1 cellular context compared by ENCODE assay signal in genomic region chrX:2272337-2272736, GRCh38.
TF ChIP-seq lines count a peak whose summit lies in the region.

No MANE protein-coding gene starts in this region.

TF ChIP-seq in SK-N-SH treated with all-trans-retinoic acid at 6 μM for 48 hours, 23 proteins besides CTCF, POLR2A, EP300 and RAD21 (continued from another document):
- TF ChIP-seq PATZ1 (CRISPR knock-in tag; IDR thresholded peaks at IDR 0.05; ENCODE audit: borderline replicate concordance) (no peak), CSRNP3 (CRISPR knock-in tag; IDR thresholded peaks at IDR 0.05) (no peak), POU6F1 (CRISPR knock-in tag; IDR thresholded peaks at IDR 0.05; ENCODE audit: borderline replicate concordance, low read depth) (no peak), ZFP3 (CRISPR knock-in tag; IDR thresholded peaks at IDR 0.05) (no peak), ZNF565 (CRISPR knock-in tag; conservative IDR thresholded peaks at IDR 0.05; ENCODE audit: low read depth) (no peak), TSHZ2 (CRISPR knock-in tag; IDR thresholded peaks at IDR 0.05) (no peak), ZFP30 (CRISPR knock-in tag; IDR thresholded peaks at IDR 0.05) (no peak), ZNF8 (CRISPR knock-in tag; IDR thresholded peaks at IDR 0.05) (no peak), ZNF70 (CRISPR knock-in tag; IDR thresholded peaks at IDR 0.05) (no peak), ZC3H10 (CRISPR knock-in tag; IDR thresholded peaks at IDR 0.05) (no peak), ISL1 (CRISPR knock-in tag; IDR thresholded peaks at IDR 0.05) (no peak)
